In genomic region chr2:75416420-75417342, GRCh38 we compare ENCODE assay signal across 7 cellular contexts.
DNase-seq lines count a peak whose midpoint lies in the region; ATAC-seq, FAIRE-seq and TF ChIP-seq lines count a peak whose summit lies in the region.

No MANE protein-coding gene starts in this region.

- H3K27ac Mint-ChIP-seq in progenitor cell of endocrine pancreas (peak overlapping the region; percentile 63), CD14-positive monocyte (no peak overlapping the region)

- peak; percentile 51 for FAIRE-seq in RCC 7860 (lab: Jason Lieb, UNC)

- peak; percentile 79 for ATAC-seq in GM18868 (IDR thresholded peaks at IDR 0.05; ENCODE audit: unreplicated experiment)
- ATAC-seq in HG02678 (IDR thresholded peaks at IDR 0.05; ENCODE audit: unreplicated experiment): peak; percentile 77

- H3K36me3 Mint-ChIP-seq in progenitor cell of endocrine pancreas (ENCODE audit: insufficient read depth) (no peaks in the 10 kb centered on the region), CD14-positive monocyte (no peaks in the 10 kb centered on the region)

- H3K4me3 Mint-ChIP-seq in progenitor cell of endocrine pancreas (ENCODE audit: low read depth) (peak overlapping the region; percentile 62), CD14-positive monocyte (no peak overlapping the region)

- DNase-seq in RCC 7860 (ENCODE audit: low spot score): no peak
- DNase-seq in progenitor cell of endocrine pancreas (ENCODE audit: low spot score, unreplicated experiment): no peak
- no peak for DNase-seq in activated gamma-delta T cell (lab: John Stamatoyannopoulos, UW)
- DNase-seq in epidermal melanocyte (ENCODE audit: insufficient read length, low spot score): no peak
- no peak for DNase-seq in CD14-positive monocyte (ENCODE audit: low spot score)

- peaks cover 24% of the 10 kb centered on the region for H3K4me1 Mint-ChIP-seq in progenitor cell of endocrine pancreas (ENCODE audit: low read depth)
- no peaks in the 10 kb centered on the region for H3K4me1 Mint-ChIP-seq in CD14-positive monocyte

- peaks cover 1% of the 10 kb centered on the region for H3K9me3 Mint-ChIP-seq in progenitor cell of endocrine pancreas (ENCODE audit: low read depth)
- H3K9me3 Mint-ChIP-seq in CD14-positive monocyte: peaks cover 0 to 1% (median 0%) of the 10 kb centered on the region in 7 donors

- H3K27me3 Mint-ChIP-seq in progenitor cell of endocrine pancreas: peaks cover 13% of the 10 kb centered on the region
- peaks cover 0 to 11% (median 6%) of the 10 kb centered on the region in 3 donors for H3K27me3 Mint-ChIP-seq in CD14-positive monocyte (ENCODE audit: low read depth in 3 of 3)

- intact Hi-C loops in CD14-positive monocyte (cut with micrococcal nuclease): no loop called here

- TF ChIP-seq CTCF in progenitor cell of endocrine pancreas (IDR thresholded peaks at IDR 0.05; ENCODE audit: unreplicated experiment) (no peak), CD14-positive monocyte (IDR thresholded peaks at IDR 0.05) (no peak)
